ENCODE assay signal across 2 cellular contexts in genomic region chr1:103744449-103744848, GRCh38. TPM values are rescaled to one million over a fixed set of nuclear protein-coding genes. Genes with fewer than 3 reads are reported as not detected.
"Had no signal": no experiment of that assay in that cellular context is flagged by ENCODE, and none has a peak within 500 bp of the region (broad histone marks: within the 10 kb centered on the region; RNA-seq: fewer than 3 reads in every experiment).

No MANE protein-coding gene starts in this region.

RNA-seq across cellular contexts. Expression of gene AMY1C, which starts 5.2 kb away (rescaled TPM):
- total RNA-seq: G401 had no signal

RNA-seq across cellular contexts. Expression of gene AMY1B, which starts 48.4 kb away (rescaled TPM):
- total RNA-seq: G401, GM12878 had no signal
